ENCODE assay signal across 18 cellular contexts in genomic region chr13:49746111-49746510, GRCh38.
"Had no signal": no experiment of that assay in that cellular context is flagged by ENCODE, and none has a peak within 500 bp of the region (broad histone marks: within the 10 kb centered on the region; RNA-seq: fewer than 3 reads in every experiment).

No MANE protein-coding gene starts in this region.

- H3K4me1 ChIP-seq: ascending aorta had no signal

- H3K27ac Mint-ChIP-seq: activated CD4-positive, alpha-beta memory T cell treated with anti-CD3 and anti-CD28 coated beads, Interleukin-2, amount 10 ng/mL, durations not matched to agents 7 days and 5 days; activated naive CD4-positive, alpha-beta T cell treated with anti-CD3 and anti-CD28 coated beads, Interleukin-2, amount 10 ng/mL, durations not matched to agents 7 days and 5 days; activated T-cell treated with anti-CD3 and anti-CD28 coated beads, Interleukin-2, amount 50 U/mL, for 24 hours; natural killer cell treated with Interleukin-12 subunit alpha and Interleukin-12 subunit beta and Interleukin-15 and Interleukin-18, amount 100 ng/mL, for 72 hours had no signal

- ATAC-seq: natural killer cell treated with Interleukin-12 subunit alpha and Interleukin-12 subunit beta and Interleukin-15 and Interleukin-18, amount 100 ng/mL, for 72 hours; stimulated activated naive CD8-positive, alpha-beta T cell treated with anti-CD3 and anti-CD28 coated beads, Interleukin-15, Interleukin-2, amounts not matched to agents 100 U/mL and 50 U/mL, for 24 hours had no signal

- H3K9me3 Mint-ChIP-seq: activated CD4-positive, alpha-beta memory T cell treated with anti-CD3 and anti-CD28 coated beads, Interleukin-2, amount 10 ng/mL, durations not matched to agents 7 days and 5 days; activated naive CD4-positive, alpha-beta T cell treated with anti-CD3 and anti-CD28 coated beads, Interleukin-2, amount 10 ng/mL, durations not matched to agents 7 days and 5 days; activated T-cell treated with anti-CD3 and anti-CD28 coated beads, Interleukin-2, amount 50 U/mL, for 24 hours; natural killer cell treated with Interleukin-12 subunit alpha and Interleukin-12 subunit beta and Interleukin-15 and Interleukin-18, amount 100 ng/mL, for 72 hours had no signal

- FAIRE-seq: bronchial epithelial cell, endometrium, kidney, urothelium cell line had no signal

- H3K4me1 Mint-ChIP-seq: activated CD4-positive, alpha-beta memory T cell treated with anti-CD3 and anti-CD28 coated beads, Interleukin-2, amount 10 ng/mL, durations not matched to agents 7 days and 5 days; activated naive CD4-positive, alpha-beta T cell treated with anti-CD3 and anti-CD28 coated beads, Interleukin-2, amount 10 ng/mL, durations not matched to agents 7 days and 5 days had no signal

- H3K4me3 ChIP-seq: ascending aorta, dorsolateral prefrontal cortex, esophagus muscularis mucosa, skin epidermis had no signal

- H3K27me3 ChIP-seq: ascending aorta, dorsolateral prefrontal cortex, esophagus muscularis mucosa had no signal

- DNase-seq: activated CD4-positive, alpha-beta memory T cell treated with anti-CD3 and anti-CD28 coated beads, Interleukin-2, amount 10 ng/mL, durations not matched to agents 7 days and 5 days; activated CD4-positive, alpha-beta T cell treated with anti-CD3 and anti-CD28 coated beads for 4 hours; activated naive CD4-positive, alpha-beta T cell treated with anti-CD3 and anti-CD28 coated beads, Interleukin-2, amount 10 ng/mL, durations not matched to agents 7 days and 5 days; activated T-cell treated with anti-CD3 and anti-CD28 coated beads, Interleukin-2, amount 50 U/mL, for 24 hours; dorsolateral prefrontal cortex; hypothalamus; kidney; nucleus accumbens; retina; stimulated activated naive CD8-positive, alpha-beta T cell treated with anti-CD3 and anti-CD28 coated beads, Interleukin-15, Interleukin-2, amounts not matched to agents 100 U/mL and 50 U/mL, for 24 hours; WERI-Rb-1 had no signal

- H3K27ac ChIP-seq: ascending aorta, dorsolateral prefrontal cortex, esophagus muscularis mucosa, skin epidermis, WERI-Rb-1 had no signal

- H3K9me3 ChIP-seq: ascending aorta, esophagus muscularis mucosa had no signal

- H3K27me3 Mint-ChIP-seq: activated CD4-positive, alpha-beta memory T cell treated with anti-CD3 and anti-CD28 coated beads, Interleukin-2, amount 10 ng/mL, durations not matched to agents 7 days and 5 days; activated naive CD4-positive, alpha-beta T cell treated with anti-CD3 and anti-CD28 coated beads, Interleukin-2, amount 10 ng/mL, durations not matched to agents 7 days and 5 days; activated T-cell treated with anti-CD3 and anti-CD28 coated beads, Interleukin-2, amount 50 U/mL, for 24 hours; natural killer cell treated with Interleukin-12 subunit alpha and Interleukin-12 subunit beta and Interleukin-15 and Interleukin-18, amount 100 ng/mL, for 72 hours had no signal

- H3K4me3 Mint-ChIP-seq: activated CD4-positive, alpha-beta memory T cell treated with anti-CD3 and anti-CD28 coated beads, Interleukin-2, amount 10 ng/mL, durations not matched to agents 7 days and 5 days; activated naive CD4-positive, alpha-beta T cell treated with anti-CD3 and anti-CD28 coated beads, Interleukin-2, amount 10 ng/mL, durations not matched to agents 7 days and 5 days; activated T-cell treated with anti-CD3 and anti-CD28 coated beads, Interleukin-2, amount 50 U/mL, for 24 hours; natural killer cell treated with Interleukin-12 subunit alpha and Interleukin-12 subunit beta and Interleukin-15 and Interleukin-18, amount 100 ng/mL, for 72 hours had no signal
